In the genomic region with DNA sequence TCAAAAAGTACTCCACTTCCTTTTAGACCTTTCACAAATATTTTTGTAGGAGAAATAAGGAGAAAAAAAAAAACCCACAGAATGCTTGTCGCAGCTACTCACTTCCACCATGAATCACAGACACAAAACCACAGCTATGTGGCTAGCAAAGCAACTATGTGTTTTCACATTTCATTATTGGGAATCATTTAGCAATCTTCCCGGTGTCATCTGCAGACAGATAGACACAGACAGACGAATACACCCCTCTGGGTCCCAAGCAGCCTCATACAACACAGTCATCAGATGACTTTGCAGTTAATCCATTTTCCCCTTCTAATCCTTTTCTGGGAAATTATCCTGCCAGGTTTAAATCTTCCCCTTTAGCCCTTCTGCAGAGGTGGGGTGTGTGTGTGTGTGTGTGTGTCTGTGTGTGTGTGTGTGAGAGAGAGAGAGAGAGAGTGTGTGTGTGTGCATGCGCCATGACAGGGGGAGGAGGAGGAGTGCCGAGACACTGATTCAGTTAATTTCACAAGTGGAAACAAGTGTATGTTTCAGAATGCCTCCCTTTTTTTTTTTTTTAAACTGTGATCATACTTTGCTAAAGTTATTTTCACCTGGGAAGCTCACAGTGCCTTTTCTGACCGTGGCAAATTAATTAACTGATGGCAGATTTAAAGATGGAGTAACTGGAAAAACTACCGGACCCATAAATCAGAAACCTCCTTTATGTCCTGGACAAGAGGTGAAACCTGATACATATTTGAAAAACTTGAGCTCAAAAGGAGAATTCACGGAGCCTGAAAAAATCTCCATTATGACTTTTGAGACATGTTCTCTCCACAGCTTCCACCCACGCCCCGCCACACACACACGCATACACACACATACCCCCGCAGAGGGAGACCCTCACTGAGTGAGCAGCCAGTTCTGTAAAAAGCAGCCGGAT, we compare ENCODE assay signal across 8 cellular contexts. TPM values are rescaled to one million over a fixed set of nuclear protein-coding genes. Genes with fewer than 3 reads are reported as not detected.
DNase-seq lines count a peak whose midpoint lies in the region; ATAC-seq, FAIRE-seq and TF ChIP-seq lines count a peak whose summit lies in the region.

No MANE protein-coding gene starts in this region.

- peaks cover 0 to 26% (median 0%) of the 10 kb centered on the region in 4 donors for H3K4me1 ChIP-seq in Peyer's patch
- peaks cover 20% of the 10 kb centered on the region for H3K4me1 ChIP-seq in neuron (ENCODE audit: insufficient read depth, low read length)

- peak overlapping the region in 3 of 4 donors; percentile 38 to 59 (median 56) for H3K27ac ChIP-seq in Peyer's patch
- H3K27ac ChIP-seq in dorsolateral prefrontal cortex: peak overlapping the region in 21 of 59 donors; percentile 1 to 66 (median 36)

- ATAC-seq in activated CD4-positive, CD25-positive, alpha-beta regulatory T cell treated with anti-CD3 and anti-CD28 coated beads, Interleukin-2, amount 50 U/mL, for 24 hours: peak; percentile 57 to 62

- H3K27me3 ChIP-seq in Peyer's patch (no peaks in the 10 kb centered on the region), dorsolateral prefrontal cortex (no peaks in the 10 kb centered on the region), neuron (ENCODE audit: insufficient read depth, low read length) (no peaks in the 10 kb centered on the region)

- no peak for TF ChIP-seq POLR2A in Peyer's patch (IDR thresholded peaks at IDR 0.05)

- no peak for FAIRE-seq in GM19239 (lab: Jason Lieb, UNC)

- H2AFZ ChIP-seq in neuron (ENCODE audit: low read depth, low read length): peak overlapping the region; percentile 80

- H3K4me3 ChIP-seq in Peyer's patch: no peak overlapping the region
- peak overlapping the region in 33 of 59 donors; percentile 6 to 57 (median 25) for H3K4me3 ChIP-seq in dorsolateral prefrontal cortex
- H3K4me3 ChIP-seq in neuron (ENCODE audit: low read length): peak overlapping the region; percentile 55

- H3K9me3 ChIP-seq in Peyer's patch (no peaks in the 10 kb centered on the region), neuron (ENCODE audit: low read length) (no peaks in the 10 kb centered on the region)

- intact Hi-C loops in dorsolateral prefrontal cortex (cut with DNase I): no loop called here

- no peak for DNase-seq in activated CD4-positive, CD25-positive, alpha-beta regulatory T cell (lab: John Stamatoyannopoulos, UW)
- DNase-seq in Peyer's patch (peak in 1 of 3 donors; percentile 28), dorsolateral prefrontal cortex (no peak), GM19239 (ENCODE audit: insufficient read length, low spot score) (no peak), pons (ENCODE audit: low spot score) (no peak)
- no peak for DNase-seq in activated CD4-positive, CD25-positive, alpha-beta regulatory T cell treated with anti-CD3 and anti-CD28 coated beads, Interleukin-2, amount 50 U/mL, for 72 hours

- TF ChIP-seq CTCF in Peyer's patch (IDR thresholded peaks at IDR 0.05): no peak
- no peak for TF ChIP-seq CTCF in dorsolateral prefrontal cortex (IDR thresholded peaks at IDR 0.05 in 54 of 56, conservative IDR thresholded peaks at IDR 0.05 in 2 of 56; ENCODE audit: low read depth in 1 of 56, partially characterized antibody in 56 of 56)

- H3K36me3 ChIP-seq in Peyer's patch: no peaks in the 10 kb centered on the region
- no peaks in the 10 kb centered on the region for H3K36me3 ChIP-seq in neuron (ENCODE audit: insufficient read depth, low read length)

RNA-seq across cellular contexts. Expression of gene LTBP2, which starts 39.9 kb away (rescaled TPM):
- total RNA-seq in Peyer's patch (10 to 100 TPM; 10.7 to 34.7 (median 16.0) TPM), dorsolateral prefrontal cortex (10 to 100 TPM in 2 of 120 experiments, 1 to 10 TPM in 112, under 1 TPM in 6; 0.43 to 16.5 (median 2.3) TPM)

Comparison
In these comparisons a context has a peak if more than half of its experiments do, and no peak if none do; other contexts are left out.
1. H3K4me3 ChIP-seq: peak in dorsolateral prefrontal cortex (33 of 59) and neuron (single experiment); none in Peyer's patch (0 of 4).